Comparison of ENCODE assay signal across 1 cellular context in genomic region chr2:191020221-191020741, GRCh38.
TF ChIP-seq lines count a peak whose summit lies in the region.

No MANE protein-coding gene starts in this region.

TF ChIP-seq in K562, 482 proteins besides CTCF, POLR2A, EP300 and RAD21 (continued from another document and continues in another):
- 0 out of 2 replicates have a peak, but pooled peaks have one; percentile 61 for TF ChIP-seq POLR2H (tag; IDR thresholded peaks at IDR 0.05; ENCODE audit: low read depth)
- TF ChIP-seq ZNF512 (tag; IDR thresholded peaks at IDR 0.05) = no peak
- TF ChIP-seq ZBED1 (IDR thresholded peaks at IDR 0.05) = no peak
- no peak for TF ChIP-seq ZNF324 (CRISPR knock-in tag; IDR thresholded peaks at IDR 0.05)
- no peak for TF ChIP-seq KAT8 (IDR thresholded peaks at IDR 0.05; ENCODE audit: low read depth)
- TF ChIP-seq ZNF707 (CRISPR knock-in tag; conservative IDR thresholded peaks at IDR 0.05) = no peak
- TF ChIP-seq PHF8 (IDR thresholded peaks at IDR 0.05; ENCODE audit: borderline replicate concordance, low read length) = peak; percentile 74; the same call in 1 of the 2 replicates
- TF ChIP-seq YY1 (IDR thresholded peaks at IDR 0.05; ENCODE audit: borderline replicate concordance in 1 of 3, control insufficient read depth in 1 of 3, extremely low read depth in 1 of 3, insufficient read depth in 3 of 3, insufficient read length in 1 of 3, insufficient replicate concordance in 2 of 3, low read depth in 1 of 3, low read length in 2 of 3) = peak in 1 of 3 experiments; percentile 29
- TF ChIP-seq ELF2 (CRISPR knock-in tag; IDR thresholded peaks at IDR 0.05) = 0 out of 2 replicates have a peak, but pooled peaks have one; percentile 23
- peak; percentile 59; the same call in 1 of the 2 replicates for TF ChIP-seq NCOA1 (IDR thresholded peaks at IDR 0.05; ENCODE audit: low read depth)
- no peak for TF ChIP-seq SMARCA4 (IDR thresholded peaks at IDR 0.05)
- peak; percentile 79 for TF ChIP-seq TFE3 (CRISPR knock-in tag; IDR thresholded peaks at IDR 0.05)
- TF ChIP-seq PCBP1 (IDR thresholded peaks at IDR 0.05; ENCODE audit: low read depth, low read length, poor library complexity, severe bottlenecking) = no peak
- TF ChIP-seq ZNF274 (IDR thresholded peaks at IDR 0.05; ENCODE audit: borderline replicate concordance, low read depth, low read length) = no peak; the same call in 1 of the 2 replicates
- TF ChIP-seq HNRNPUL1 (IDR thresholded peaks at IDR 0.05; ENCODE audit: low read length) = no peak
- TF ChIP-seq CHD1 (IDR thresholded peaks at IDR 0.05; ENCODE audit: low read length) = no peak
- TF ChIP-seq ZNF175 (CRISPR knock-in tag; IDR thresholded peaks at IDR 0.05; ENCODE audit: low read depth) = no peak
- TF ChIP-seq PHTF2 (CRISPR knock-in tag; IDR thresholded peaks at IDR 0.05) = no peak
- TF ChIP-seq IFI16 (CRISPR knock-in tag; IDR thresholded peaks at IDR 0.05) = no peak
- peak; percentile 89 for TF ChIP-seq MEIS2 (IDR thresholded peaks at IDR 0.05; ENCODE audit: partially characterized antibody)
- no peak for TF ChIP-seq PHB (CRISPR knock-in tag; IDR thresholded peaks at IDR 0.05)
- TF ChIP-seq DDX20 (tag; IDR thresholded peaks at IDR 0.05; ENCODE audit: low read depth) = no peak
- peak; percentile 64 for TF ChIP-seq CBFA2T3 (IDR thresholded peaks at IDR 0.05)
- TF ChIP-seq MNT (conservative IDR thresholded peaks at IDR 0.05) = peak; percentile 99 to 100
- peak; percentile 53; the same call in 1 of the 2 replicates for TF ChIP-seq ZNF24 (IDR thresholded peaks at IDR 0.05)
- peak; percentile 72; the same call in 1 of the 2 replicates for TF ChIP-seq GATAD2A (IDR thresholded peaks at IDR 0.05)
- TF ChIP-seq MCM7 (IDR thresholded peaks at IDR 0.05) = no peak
- no peak for TF ChIP-seq ZNF280B (CRISPR knock-in tag; IDR thresholded peaks at IDR 0.05)
- peak; percentile 73; the same call in 1 of the 2 replicates for TF ChIP-seq TOE1 (IDR thresholded peaks at IDR 0.05; ENCODE audit: borderline replicate concordance)
- TF ChIP-seq TOE1 (CRISPR knock-in tag; IDR thresholded peaks at IDR 0.05; ENCODE audit: borderline replicate concordance, low read depth) = 0 out of 2 replicates have a peak, but pooled peaks have one; percentile 19
- no peak for TF ChIP-seq ZNF589 (CRISPR knock-in tag; IDR thresholded peaks at IDR 0.05; ENCODE audit: low read depth)
- no peak for TF ChIP-seq ZNF263 (CRISPR knock-in tag; IDR thresholded peaks at IDR 0.05; ENCODE audit: borderline replicate concordance)
- TF ChIP-seq ZNF239 (CRISPR knock-in tag; IDR thresholded peaks at IDR 0.05) = no peak
- no peak for TF ChIP-seq AFF1 (IDR thresholded peaks at IDR 0.05; ENCODE audit: low read depth in 1 of 2, partially characterized antibody in 2 of 2)
- TF ChIP-seq E2F6 (IDR thresholded peaks at IDR 0.05; ENCODE audit: borderline replicate concordance in 1 of 2, extremely low read depth in 1 of 2, insufficient read depth in 1 of 2, insufficient read length in 1 of 2, low read depth in 1 of 2, low read length in 1 of 2, poor library complexity in 1 of 2, severe bottlenecking in 1 of 2) = peak; percentile 82 to 93
- TF ChIP-seq TARDBP (IDR thresholded peaks at IDR 0.05) = 0 out of 2 replicates have a peak, but pooled peaks have one; percentile 67
- TF ChIP-seq EGR1 (conservative IDR thresholded peaks at IDR 0.05) = peak; percentile 98
- no peak for TF ChIP-seq NR2C1 (IDR thresholded peaks at IDR 0.05)
- TF ChIP-seq NR2C1 (tag; IDR thresholded peaks at IDR 0.05) = peak; percentile 51; the same call in 1 of the 2 replicates
- peak in 1 of 2 experiments; percentile 98; a peak in 3 of 4 replicates for TF ChIP-seq HDAC1 (IDR thresholded peaks at IDR 0.05)
- TF ChIP-seq STAT6 (CRISPR knock-in tag; IDR thresholded peaks at IDR 0.05) = no peak
- TF ChIP-seq TCF7 (IDR thresholded peaks at IDR 0.05; ENCODE audit: borderline replicate concordance) = no peak; the same call in 1 of the 2 replicates
- 0 out of 4 replicates have a peak, but pooled peaks of 1 of the 2 experiments have one; percentile 50 for TF ChIP-seq ZNF639 (CRISPR knock-in tag; conservative IDR thresholded peaks at IDR 0.05 in 1 of 2, IDR thresholded peaks at IDR 0.05 in 1 of 2)
- no peak for TF ChIP-seq SNRNP70 (optimal IDR thresholded peaks at IDR 0.05; ENCODE audit: low read depth, low read length)
- no peak for TF ChIP-seq SETDB1 (IDR thresholded peaks at IDR 0.05; ENCODE audit: low read length)
- TF ChIP-seq POLR3A (IDR thresholded peaks at IDR 0.05; ENCODE audit: borderline replicate concordance, extremely low read depth, insufficient read depth, insufficient read length) = no peak
- no peak for TF ChIP-seq MAFF (IDR thresholded peaks at IDR 0.05; ENCODE audit: low read length)
- TF ChIP-seq HMGN3 (IDR thresholded peaks at IDR 0.05; ENCODE audit: borderline replicate concordance, extremely low read depth, insufficient read length, low read depth, low read length) = peak; percentile 92
- TF ChIP-seq MXD1 (CRISPR knock-in tag; IDR thresholded peaks at IDR 0.05; ENCODE audit: borderline replicate concordance, poor library complexity, severe bottlenecking) = peak; percentile 93
- TF ChIP-seq FIP1L1 (IDR thresholded peaks at IDR 0.05; ENCODE audit: low read depth, low read length, poor library complexity, severe bottlenecking) = peak; percentile 63
- TF ChIP-seq SMARCE1 (IDR thresholded peaks at IDR 0.05) = peak; percentile 51
- no peak for TF ChIP-seq NFE2L1 (tag; IDR thresholded peaks at IDR 0.05; ENCODE audit: borderline replicate concordance, low read depth)
- TF ChIP-seq ZNF140 (CRISPR knock-in tag; IDR thresholded peaks at IDR 0.05) = no peak
- TF ChIP-seq SMAD2 (IDR thresholded peaks at IDR 0.05; ENCODE audit: low read depth, low read length) = no peak
- no peak for TF ChIP-seq BRF1 (IDR thresholded peaks at IDR 0.05; ENCODE audit: borderline replicate concordance, extremely low read depth, insufficient read length)
- no peak for TF ChIP-seq ZNF778 (CRISPR knock-in tag; IDR thresholded peaks at IDR 0.05)
